Comparison of ENCODE assay signal across 11 cellular contexts in genomic region chr1:91792393-91793032, GRCh38.
A peak's percentile ranks its signal among the peaks of the same experiment; 100 is the strongest.
DNase-seq lines count a peak whose midpoint lies in the region; ATAC-seq and TF ChIP-seq lines count a peak whose summit lies in the region.
"Had no signal": no experiment of that assay in that cellular context is flagged by ENCODE, and none has a peak within 500 bp of the region (broad histone marks: within the 10 kb centered on the region; RNA-seq: fewer than 3 reads in every experiment).

No MANE protein-coding gene starts in this region.

- POLR2A ChIA-PET in HEK293 (lab: Yijun Ruan, JAX) (no interaction called here), RWPE1 (lab: Yijun Ruan, JAX; ENCODE audit: low non-redundant PET) (no interaction called here)

- peaks cover 90 to 100% of the 10 kb centered on the region in 2 donors for H3K4me1 Mint-ChIP-seq in immature natural killer cell
- peaks cover 41% of the 10 kb centered on the region for H3K4me1 Mint-ChIP-seq in activated T-cell treated with anti-CD3 and anti-CD28 coated beads, Interleukin-2, amount 50 U/mL, for 4 hours (ENCODE audit: low read depth)

- no peak for TF ChIP-seq POLR2A in stomach (IDR thresholded peaks at IDR 0.05)

- H3K4me3 ChIP-seq in HEK293 (ENCODE audit: low read depth, low read length) (no peak overlapping the region), stomach (no peak overlapping the region)

- WGBS in stomach, 5 donors: 39 to 54% (median 43%) methylated on average over 9 of the region's 9 CpGs

- peak; percentile 44; the same call in 1 of the 2 replicates for TF ChIP-seq CTCF in HEK293 (tag by site-specific recombination; IDR thresholded peaks at IDR 0.05)
- no peak for TF ChIP-seq CTCF in RWPE1 (conservative IDR thresholded peaks at IDR 0.05; ENCODE audit: low read depth)
- TF ChIP-seq CTCF in stomach (IDR thresholded peaks at IDR 0.05): no peak

- no peaks in the 10 kb centered on the region for H3K9me3 Mint-ChIP-seq in immature natural killer cell
- H3K9me3 Mint-ChIP-seq in activated T-cell treated with anti-CD3 and anti-CD28 coated beads, Interleukin-2, amount 50 U/mL, for 4 hours: no peaks in the 10 kb centered on the region

- intact Hi-C loops in stomach (cut with DNase I; ENCODE audit: low total_unique reads): no loop called here

- no peaks in the 10 kb centered on the region for H3K36me3 ChIP-seq in HEK293 (ENCODE audit: control insufficient read depth in 2 of 2, insufficient read depth in 1 of 2, low read length in 2 of 2)
- peaks cover 0 to 12% (median 11%) of the 10 kb centered on the region in 4 donors for H3K36me3 ChIP-seq in stomach

- no peaks in the 10 kb centered on the region for H3K27me3 ChIP-seq in stomach

- peak overlapping the region; percentile 67 to 90 (median 85) for H3K27ac Mint-ChIP-seq in immature natural killer cell
- H3K27ac Mint-ChIP-seq: activated naive CD8-positive, alpha-beta T cell had no signal

- peak overlapping the region; percentile 28 to 59 (median 46) for H3K4me3 Mint-ChIP-seq in immature natural killer cell
- no peak overlapping the region for H3K4me3 Mint-ChIP-seq in activated T-cell treated with anti-CD3 and anti-CD28 coated beads, Interleukin-2, amount 50 U/mL, for 4 hours
- H3K4me3 Mint-ChIP-seq: activated naive CD8-positive, alpha-beta T cell had no signal

- ATAC-seq in activated T-cell treated with anti-CD3 and anti-CD28 coated beads, Interleukin-2, amount 50 U/mL, for 4 hours: no peak
- no peak for ATAC-seq in activated CD4-positive, CD25-positive, alpha-beta regulatory T cell treated with anti-CD3 and anti-CD28 coated beads, Interleukin-2, amount 50 U/mL, for 24 hours
- no peak for ATAC-seq in GM18511 (IDR thresholded peaks at IDR 0.05; ENCODE audit: unreplicated experiment)

- no peak for TF ChIP-seq EP300 in stomach (IDR thresholded peaks at IDR 0.05)

- peaks cover 28 to 53% (median 39%) of the 10 kb centered on the region in 3 donors for H3K36me3 Mint-ChIP-seq in immature natural killer cell
- H3K36me3 Mint-ChIP-seq in activated T-cell treated with anti-CD3 and anti-CD28 coated beads, Interleukin-2, amount 50 U/mL, for 4 hours (ENCODE audit: insufficient read depth): peaks cover 30% of the 10 kb centered on the region

- H3K27ac ChIP-seq in HEK293 (ENCODE audit: extremely low read depth, low read depth, low read length) (no peak overlapping the region), RWPE1 (peak overlapping the region; percentile 58; the same call in 1 of the 2 replicates), stomach (peak overlapping the region in 3 of 5 donors; percentile 39 to 47 (median 46))

- peaks cover 0 to 14% (median 0%) of the 10 kb centered on the region in 3 donors for H3K27me3 Mint-ChIP-seq in immature natural killer cell (ENCODE audit: low read depth in 3 of 3)
- H3K27me3 Mint-ChIP-seq in activated T-cell treated with anti-CD3 and anti-CD28 coated beads, Interleukin-2, amount 50 U/mL, for 4 hours (ENCODE audit: low read depth): no peaks in the 10 kb centered on the region
- H3K27me3 Mint-ChIP-seq: activated naive CD8-positive, alpha-beta T cell had no signal

- H3K4me1 ChIP-seq in HEK293 (ENCODE audit: control insufficient read depth, insufficient read depth, low read length) (peaks cover 21% of the 10 kb centered on the region), stomach (peaks cover 0 to 65% (median 43%) of the 10 kb centered on the region in 4 donors)

- no peaks in the 10 kb centered on the region for H3K9me3 ChIP-seq in HEK293 (ENCODE audit: control insufficient read depth, insufficient read depth, low read depth, low read length)
- H3K9me3 ChIP-seq in stomach: no peaks in the 10 kb centered on the region

- CTCF ChIA-PET in HEK293 (lab: Yijun Ruan, JAX) (interaction anchor here (0.6 to 1.5 kb wide), 6 partner anchors 18 to 520 kb away, joined by 3 to 7 read pairs (median 4); no protein-coding TSS in a partner anchor), RWPE1 (lab: Yijun Ruan, JAX) (interaction anchor here (0.6 to 0.7 kb wide), 2 partner anchors 98 to 376 kb away, joined by 3 read pairs; no protein-coding TSS in a partner anchor)

- DNase-seq in RWPE1 (ENCODE audit: low spot score) (no peak), immature natural killer cell (no peak), stomach (no peak), NCI-H82 (lab: John Stamatoyannopoulos, UW) (no peak)
- DNase-seq in activated T-cell treated with anti-CD3 and anti-CD28 coated beads, Interleukin-2, amount 50 U/mL, for 4 hours: no peak
- DNase-seq: activated CD4-positive, alpha-beta T cell treated with anti-CD3 and anti-CD28 coated beads, Interleukin-2, amount 50 U/mL, for 4 hours; NCI-H446 treated with DMSO at 0.1 percent for 48 hours had no signal

TF ChIP-seq in HEK293, 187 proteins besides CTCF, POLR2A, EP300 and RAD21 (continues in another document):
- TF ChIP-seq KLF10 (tag by site-specific recombination; IDR thresholded peaks at IDR 0.05) (peak; percentile 70), PATZ1 (tag by site-specific recombination; IDR thresholded peaks at IDR 0.05) (0 out of 2 replicates have a peak, but pooled peaks have one; percentile 18), ZNF148 (tag by site-specific recombination; IDR thresholded peaks at IDR 0.05; ENCODE audit: borderline replicate concordance) (no peak), ZNF335 (tag by site-specific recombination; conservative IDR thresholded peaks at IDR 0.05) (0 out of 2 replicates have a peak, but pooled peaks have one; percentile 9), ZIC2 (tag by site-specific recombination; IDR thresholded peaks at IDR 0.05) (no peak), ZNF692 (tag by site-specific recombination; IDR thresholded peaks at IDR 0.05) (no peak), FEZF1 (tag by site-specific recombination; IDR thresholded peaks at IDR 0.05) (peak; percentile 47; the same call in 1 of the 2 replicates), KLF1 (tag by site-specific recombination; IDR thresholded peaks at IDR 0.05) (peak; percentile 67), TCF7L2 (IDR thresholded peaks at IDR 0.05; ENCODE audit: borderline replicate concordance, low read depth, low read length) (peak; percentile 59; the same call in 1 of the 2 replicates), ZNF561 (tag by site-specific recombination; IDR thresholded peaks at IDR 0.05; ENCODE audit: borderline replicate concordance) (0 out of 2 replicates have a peak, but pooled peaks have one; percentile 42), ZNF600 (tag by site-specific recombination; IDR thresholded peaks at IDR 0.05) (0 out of 2 replicates have a peak, but pooled peaks have one; percentile 28), ZBTB48 (tag by site-specific recombination; IDR thresholded peaks at IDR 0.05) (peak; percentile 29; the same call in 1 of the 2 replicates), ZEB2 (tag by site-specific recombination; IDR thresholded peaks at IDR 0.05) (0 out of 2 replicates have a peak, but pooled peaks have one; percentile 25), SP7 (tag by site-specific recombination; IDR thresholded peaks at IDR 0.05) (peak; percentile 88)
